In genomic region chr22:25032066-25032465, GRCh38 we compare ENCODE assay signal across 30 cellular contexts.
"Had no signal": no experiment of that assay in that cellular context is flagged by ENCODE, and none has a peak within 500 bp of the region (broad histone marks: within the 10 kb centered on the region; RNA-seq: fewer than 3 reads in every experiment).

No MANE protein-coding gene starts in this region.

- H3K4me3 Mint-ChIP-seq: activated CD8-positive, alpha-beta T cell treated with anti-CD3 and anti-CD28 coated beads for 36 hours; activated naive CD8-positive, alpha-beta T cell; activated T-cell treated with anti-CD3 and anti-CD28 coated beads, Interleukin-2, amount 50 U/mL, for 4 hours; activated T-helper 17 cell treated with anti-CD3 and anti-CD28 coated beads, Interleukin-2, amount 50 U/mL, for 72 hours; dendritic cell treated with granulocyte-macrophage colony-stimulating factor and Interleukin-4, amounts not matched to agents 40 ng/mL and 50 ng/mL, for 4 days; WTC11 had no signal

- H3K27ac Mint-ChIP-seq: activated CD8-positive, alpha-beta T cell treated with anti-CD3 and anti-CD28 coated beads for 36 hours; activated naive CD8-positive, alpha-beta T cell; activated T-helper 17 cell treated with anti-CD3 and anti-CD28 coated beads, Interleukin-2, amount 50 U/mL, for 72 hours; dendritic cell treated with granulocyte-macrophage colony-stimulating factor and Interleukin-4, amounts not matched to agents 40 ng/mL and 50 ng/mL, for 4 days; WTC11 had no signal

- H3K36me3 Mint-ChIP-seq: activated naive CD8-positive, alpha-beta T cell had no signal

- H3K36me3 ChIP-seq: gastrocnemius medialis had no signal

- ATAC-seq: activated CD8-positive, alpha-beta T cell treated with anti-CD3 and anti-CD28 coated beads for 36 hours; activated T-cell treated with anti-CD3 and anti-CD28 coated beads, Interleukin-2, amount 50 U/mL, for 4 hours; activated T-helper 17 cell treated with anti-CD3 and anti-CD28 coated beads, Interleukin-2, amount 50 U/mL, for 72 hours; foreskin keratinocyte; gastrocnemius medialis; heart left ventricle; WTC11 had no signal

- H3K27me3 Mint-ChIP-seq: activated CD8-positive, alpha-beta T cell treated with anti-CD3 and anti-CD28 coated beads for 36 hours; activated T-helper 17 cell treated with anti-CD3 and anti-CD28 coated beads, Interleukin-2, amount 50 U/mL, for 72 hours; dendritic cell treated with granulocyte-macrophage colony-stimulating factor and Interleukin-4, amounts not matched to agents 40 ng/mL and 50 ng/mL, for 4 days had no signal

- DNase-seq: activated CD4-positive, alpha-beta T cell treated with anti-CD3 and anti-CD28 coated beads for 1 hour; activated CD4-positive, alpha-beta T cell treated with anti-CD3 and anti-CD28 coated beads for 4 hours; activated CD4-positive, alpha-beta T cell treated with anti-CD3 and anti-CD28 coated beads, Interleukin-2, amount 50 U/mL, for 1 hour; activated CD4-positive, alpha-beta T cell treated with anti-CD3 and anti-CD28 coated beads, Interleukin-2, amount 50 U/mL, for 48 hours; activated CD8-positive, alpha-beta memory T cell treated with anti-CD3 and anti-CD28 coated beads for 24 hours; activated CD8-positive, alpha-beta T cell treated with anti-CD3 and anti-CD28 coated beads for 36 hours; activated effector memory CD4-positive, alpha-beta T cell treated with Interleukin-2 at 50 U/mL for 16 hours; activated gamma-delta T cell treated with Interleukin-2 at 50 U/mL for 16 hours; activated naive CD4-positive, alpha-beta T cell treated with anti-CD3 and anti-CD28 coated beads, Interleukin-2, amount 50 U/mL, for 16 hours; activated naive CD4-positive, alpha-beta T cell treated with Interleukin-2 at 50 U/mL for 16 hours; activated T-cell treated with anti-CD3 and anti-CD28 coated beads, Interleukin-2, amount 50 U/mL, for 4 hours; amniotic stem cell; anterior cingulate cortex; central memory CD4-positive, alpha-beta T cell; cerebellar nuclear complex; dorsolateral prefrontal cortex; effector memory CD4-positive, alpha-beta T cell; erythroblast; foreskin keratinocyte; gastrocnemius medialis; glutamatergic neuron; heart left ventricle; T-helper 2 cell had no signal

- H3K9me3 ChIP-seq: esophagus muscularis mucosa, gastrocnemius medialis, heart left ventricle had no signal

- H3K27me3 ChIP-seq: dorsolateral prefrontal cortex, esophagus muscularis mucosa, foreskin keratinocyte, gastrocnemius medialis, heart left ventricle had no signal

- H3K4me3 ChIP-seq: coronary artery, dorsolateral prefrontal cortex, esophagus muscularis mucosa, gastrocnemius medialis, heart left ventricle had no signal

- H3K9me3 Mint-ChIP-seq: activated CD8-positive, alpha-beta T cell treated with anti-CD3 and anti-CD28 coated beads for 36 hours; activated T-cell treated with anti-CD3 and anti-CD28 coated beads, Interleukin-2, amount 50 U/mL, for 4 hours; activated T-helper 17 cell treated with anti-CD3 and anti-CD28 coated beads, Interleukin-2, amount 50 U/mL, for 72 hours; dendritic cell treated with granulocyte-macrophage colony-stimulating factor and Interleukin-4, amounts not matched to agents 40 ng/mL and 50 ng/mL, for 4 days; WTC11 had no signal

- H3K4me1 ChIP-seq: gastrocnemius medialis had no signal

- H3K27ac ChIP-seq: esophagus muscularis mucosa, foreskin keratinocyte, gastrocnemius medialis, heart left ventricle, VCaP had no signal
